ENCODE assay signal across 10 cellular contexts in the genomic region with DNA sequence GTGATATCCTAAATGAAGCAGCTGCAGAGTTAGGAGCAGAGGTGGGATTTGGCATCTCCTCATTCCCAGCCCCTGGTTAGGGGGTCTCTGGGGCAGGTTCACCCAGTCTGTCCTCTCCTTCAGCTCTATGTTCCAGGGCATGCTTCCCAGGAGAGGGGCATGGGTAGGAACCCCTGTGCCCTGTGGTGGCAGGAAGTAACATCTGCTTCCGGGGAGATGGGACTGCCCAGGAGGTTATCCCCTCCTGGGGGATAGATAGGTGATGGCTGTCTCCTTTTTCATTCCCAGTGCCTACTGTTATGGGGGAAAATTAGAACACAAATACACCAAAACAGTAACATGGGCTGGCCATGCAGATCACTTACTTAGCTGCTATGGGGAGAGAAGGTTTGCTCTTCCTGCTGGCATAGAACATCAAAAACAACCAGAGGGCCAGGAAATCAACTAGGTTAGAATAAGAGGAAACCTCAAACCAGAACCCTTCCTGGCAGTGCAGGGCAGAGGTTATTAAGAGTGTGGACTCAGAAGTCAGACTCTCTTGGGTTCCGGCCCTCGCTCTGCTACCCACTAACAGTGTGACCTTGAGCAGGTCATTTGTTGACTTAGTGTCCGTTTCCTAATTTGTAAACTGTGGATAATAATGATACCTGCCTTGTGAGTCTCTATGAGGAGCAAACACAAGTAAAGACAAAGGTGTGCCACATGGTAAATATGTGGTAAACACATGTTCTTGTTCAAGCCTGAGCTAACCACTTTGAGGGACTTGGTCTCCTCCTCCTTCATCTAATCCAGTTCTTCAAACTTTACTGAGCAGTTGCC.
DNase-seq lines count a peak whose midpoint lies in the region; ATAC-seq and TF ChIP-seq lines count a peak whose summit lies in the region.
"Had no signal": no experiment of that assay in that cellular context is flagged by ENCODE, and none has a peak within 500 bp of the region (broad histone marks: within the 10 kb centered on the region; RNA-seq: fewer than 3 reads in every experiment).

No MANE protein-coding gene starts in this region.

- H3K4me3 Mint-ChIP-seq in activated naive CD8-positive, alpha-beta T cell treated with anti-CD3 and anti-CD28 coated beads, Interleukin-2, amount 50 U/mL, for 24 hours, result no peak overlapping the region

- H3K4me1 Mint-ChIP-seq in activated naive CD8-positive, alpha-beta T cell treated with anti-CD3 and anti-CD28 coated beads, Interleukin-2, amount 50 U/mL, for 24 hours, result peaks cover 60% of the 10 kb centered on the region

- ATAC-seq in activated naive CD8-positive, alpha-beta T cell treated with anti-CD3 and anti-CD28 coated beads, Interleukin-2, amount 50 U/mL, for 24 hours, result peak; percentile 20
- ATAC-seq in PC-3 (no peak), GM19328 (IDR thresholded peaks at IDR 0.05; ENCODE audit: unreplicated experiment) (no peak)

- no peak for TF ChIP-seq POLR2A in prostate gland (IDR thresholded peaks at IDR 0.05)

- CTCF ChIA-PET in PC-3 (lab: Charles Lee), result no interaction called here

- no peak overlapping the region for H3K27ac Mint-ChIP-seq in activated naive CD8-positive, alpha-beta T cell treated with anti-CD3 and anti-CD28 coated beads, Interleukin-2, amount 50 U/mL, for 24 hours

- no peaks in the 10 kb centered on the region for H3K9me3 Mint-ChIP-seq in activated naive CD8-positive, alpha-beta T cell treated with anti-CD3 and anti-CD28 coated beads, Interleukin-2, amount 50 U/mL, for 24 hours

- no peaks in the 10 kb centered on the region for H3K9me2 ChIP-seq in PC-3 (replicated peaks; ENCODE audit: low read length)

- no peaks in the 10 kb centered on the region for H3K79me2 ChIP-seq in PC-3 (ENCODE audit: low read length)

- no peaks in the 10 kb centered on the region for H3K27me3 Mint-ChIP-seq in activated naive CD8-positive, alpha-beta T cell treated with anti-CD3 and anti-CD28 coated beads, Interleukin-2, amount 50 U/mL, for 24 hours

- no peaks in the 10 kb centered on the region for H3K27me3 ChIP-seq in prostate gland (replicated peaks; ENCODE audit: insufficient read depth)
- no peaks in the 10 kb centered on the region for H3K27me3 ChIP-seq in PC-3 (ENCODE audit: low read length)

- no peak overlapping the region for H3K9ac ChIP-seq in PC-3 (ENCODE audit: low read length)

- no peak overlapping the region for H2AFZ ChIP-seq in PC-3 (ENCODE audit: low read length)

- H3K27ac ChIP-seq in prostate gland, result peak overlapping the region; percentile 53 to 69
- no peak overlapping the region for H3K27ac ChIP-seq in PC-3 (ENCODE audit: low read length)
- no peak overlapping the region for H3K27ac ChIP-seq in substantia nigra (ENCODE audit: low read depth, low read length, poor library complexity, severe bottlenecking)

- H3K4me3 ChIP-seq in Jurkat, Clone E6-1 (ENCODE audit: low read length), result peak overlapping the region; percentile 22
- H3K4me3 ChIP-seq in prostate gland, result no peak overlapping the region
- no peak overlapping the region for H3K4me3 ChIP-seq in PC-3 (ENCODE audit: low read length)

- H3K4me1 ChIP-seq in prostate gland (replicated peaks) (peaks cover 3% of the 10 kb centered on the region), PC-3 (ENCODE audit: insufficient read depth, low read length) (peaks cover 14% of the 10 kb centered on the region)

- peak; percentile 17 to 23 for DNase-seq in activated CD4-positive, alpha-beta T cell treated with anti-CD3 and anti-CD28 coated beads for 4 hours
- no peak for DNase-seq in activated CD4-positive, alpha-beta T cell treated with anti-CD3 and anti-CD28 coated beads, Interleukin-2, amount 50 U/mL, for 4 hours
- peak; percentile 85 for DNase-seq in Jurkat, Clone E6-1 (ENCODE audit: low read depth, low spot score)
- peak; percentile 13 for DNase-seq in activated naive CD8-positive, alpha-beta T cell treated with anti-CD3 and anti-CD28 coated beads, Interleukin-2, amount 50 U/mL, for 24 hours
- DNase-seq in prostate gland (ENCODE audit: low spot score) (no peak), PC-3 (no peak), substantia nigra (lab: John Stamatoyannopoulos, UW) (no peak)
- DNase-seq: EL; stimulated activated CD4-positive, alpha-beta T cell treated with anti-CD3 and anti-CD28 coated beads, Interleukin-1b, Interleukin-23, amount 100 ng/mL, for 48 hours had no signal

- no peaks in the 10 kb centered on the region for H4K20me1 ChIP-seq in PC-3 (ENCODE audit: low read length)

- no TSS peak for BruUV-seq in PC-3 (replicated peaks; lab: Mats Ljungman, UMichigan)

- no peak overlapping the region for H3K4me2 ChIP-seq in PC-3 (ENCODE audit: low read length)

- intact Hi-C loops in prostate gland (cut with DNase I) (no loop called here), PC-3 (cut with micrococcal nuclease) (no loop called here)

- no peak for TF ChIP-seq CTCF in prostate gland (IDR thresholded peaks at IDR 0.05)
- TF ChIP-seq CTCF in PC-3 (conservative IDR thresholded peaks at IDR 0.05; ENCODE audit: low read depth, low read length), result no peak

- POLR2A ChIA-PET in PC-3 (lab: Charles Lee; ENCODE audit: unreplicated experiment), result interaction anchor here (0.6 kb wide), 1 partner anchor 11 kb away, joined by 5 read pairs; no protein-coding TSS in a partner anchor

- no peaks in the 10 kb centered on the region for H3K9me3 ChIP-seq in prostate gland
- no peaks in the 10 kb centered on the region for H3K9me3 ChIP-seq in PC-3 (ENCODE audit: low read length)

- H3K36me3 ChIP-seq in prostate gland, result no peaks in the 10 kb centered on the region
- no peaks in the 10 kb centered on the region for H3K36me3 ChIP-seq in PC-3 (ENCODE audit: low read depth, low read length)

- WGBS in prostate gland, result 67% methylated on average over 4 of the region's 4 CpGs

- H3F3A ChIP-seq in PC-3 (ENCODE audit: low read length, unreplicated experiment), result no peaks in the 10 kb centered on the region

- H3K36me3 Mint-ChIP-seq in activated naive CD8-positive, alpha-beta T cell treated with anti-CD3 and anti-CD28 coated beads, Interleukin-2, amount 50 U/mL, for 24 hours (ENCODE audit: low read depth), result no peaks in the 10 kb centered on the region

Comparison
In these comparisons a context has a peak if more than half of its experiments do, and no peak if none do; other contexts are left out.
1. DNase-seq: peak in activated CD4-positive, alpha-beta T cell treated with anti-CD3 and anti-CD28 coated beads for 4 hours (2 of 2), Jurkat, Clone E6-1 (single experiment) and activated naive CD8-positive, alpha-beta T cell treated with anti-CD3 and anti-CD28 coated beads, Interleukin-2, amount 50 U/mL, for 24 hours (single experiment); none in activated CD4-positive, alpha-beta T cell treated with anti-CD3 and anti-CD28 coated beads, Interleukin-2, amount 50 U/mL, for 4 hours (0 of 2), prostate gland (single experiment), PC-3 (single experiment) and substantia nigra (0 of 49).
2. H3K27ac ChIP-seq: peak in prostate gland (2 of 2); none in PC-3 (single experiment) and substantia nigra (single experiment).